In the genomic region with DNA sequence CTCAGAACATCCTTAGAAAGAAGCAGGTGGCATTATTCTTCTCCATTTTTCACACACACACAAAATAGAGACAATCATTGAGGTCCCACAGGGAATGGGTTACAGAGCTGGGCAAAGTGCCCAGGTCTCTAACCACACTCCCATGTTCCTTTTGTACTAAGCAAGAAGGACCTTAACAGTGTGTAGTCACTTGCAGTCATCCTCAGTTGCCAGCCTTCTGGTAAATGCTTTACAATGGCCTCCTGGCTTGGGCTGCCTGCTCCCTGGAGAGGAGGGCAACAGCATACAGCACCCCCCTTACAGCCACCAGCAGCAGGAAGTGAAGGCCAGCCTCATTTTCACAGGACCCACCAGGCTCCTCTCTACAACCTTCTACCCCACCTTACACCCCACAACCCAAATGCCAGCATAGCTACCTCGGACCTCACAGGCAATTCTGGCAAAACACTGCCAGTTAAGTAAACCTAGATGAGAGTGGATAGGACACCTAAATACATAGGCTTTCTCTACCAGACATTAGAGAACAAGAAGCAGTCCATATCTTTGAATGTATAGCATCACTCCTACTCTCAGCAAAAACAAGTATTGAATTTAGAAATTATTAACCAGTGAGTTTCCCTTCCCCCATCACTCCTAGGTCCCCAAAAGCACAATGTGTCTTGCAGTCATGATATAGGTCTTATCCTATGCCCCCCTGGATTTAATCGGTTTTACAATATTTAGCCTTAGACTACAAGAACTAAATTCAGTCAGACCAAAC, we compare ENCODE assay signal across 8 cellular contexts.
DNase-seq lines count a peak whose midpoint lies in the region; ATAC-seq and TF ChIP-seq lines count a peak whose summit lies in the region.

No MANE protein-coding gene starts in this region.

- H3K4me1 Mint-ChIP-seq in activated T-helper 17 cell treated with anti-CD3 and anti-CD28 coated beads, Interleukin-2, amount 50 U/mL, for 72 hours, result peaks cover 10% of the 10 kb centered on the region

- H3K27me3 Mint-ChIP-seq in activated T-helper 17 cell treated with anti-CD3 and anti-CD28 coated beads, Interleukin-2, amount 50 U/mL, for 72 hours, result no peaks in the 10 kb centered on the region

- TF ChIP-seq CTCF in WERI-Rb-1 (IDR thresholded peaks at IDR 0.05; ENCODE audit: low read depth, low read length), result no peak

- peaks cover 37% of the 10 kb centered on the region for H3K36me3 Mint-ChIP-seq in activated T-helper 17 cell treated with anti-CD3 and anti-CD28 coated beads, Interleukin-2, amount 50 U/mL, for 72 hours (ENCODE audit: low read depth)

- no peaks in the 10 kb centered on the region for H3K9me3 Mint-ChIP-seq in activated T-helper 17 cell treated with anti-CD3 and anti-CD28 coated beads, Interleukin-2, amount 50 U/mL, for 72 hours

- no peak overlapping the region for H3K4me3 Mint-ChIP-seq in activated T-helper 17 cell treated with anti-CD3 and anti-CD28 coated beads, Interleukin-2, amount 50 U/mL, for 72 hours

- H3K4me3 ChIP-seq in WERI-Rb-1 (ENCODE audit: low read depth, low read length), result no peak overlapping the region

- no peaks in the 10 kb centered on the region for H3K9me3 ChIP-seq in WERI-Rb-1 (ENCODE audit: severe bottlenecking)

- H3K27ac ChIP-seq in WERI-Rb-1, result no peak overlapping the region

- peak; percentile 61 for ATAC-seq in HG03571 (IDR thresholded peaks at IDR 0.05; ENCODE audit: unreplicated experiment)
- ATAC-seq in activated T-helper 17 cell treated with anti-CD3 and anti-CD28 coated beads, Interleukin-2, amount 50 U/mL, for 72 hours (replicated peaks), result peak; percentile 12

- no peaks in the 10 kb centered on the region for H3K27me3 ChIP-seq in WERI-Rb-1 (ENCODE audit: insufficient read depth, low read depth, severe bottlenecking)

- peak; percentile 22 for DNase-seq in NCI-H748 (lab: John Stamatoyannopoulos, UW; ENCODE audit: unreplicated experiment)
- no peak for DNase-seq in NCI-H748 treated with DMSO at 0.1 percent for 48 hours (lab: John Stamatoyannopoulos, UW)
- DNase-seq in pons (ENCODE audit: low spot score), result peak; percentile 56
- no peak for DNase-seq in WERI-Rb-1
- no peak for DNase-seq in islet precursor cell
- no peak for DNase-seq in activated naive CD4-positive, alpha-beta T cell treated with Interleukin-2 at 50 U/mL for 16 hours

- H3K36me3 ChIP-seq in WERI-Rb-1, result peaks cover 10% of the 10 kb centered on the region

- H3K27ac Mint-ChIP-seq in activated T-helper 17 cell treated with anti-CD3 and anti-CD28 coated beads, Interleukin-2, amount 50 U/mL, for 72 hours, result peak overlapping the region; percentile 32

Comparison
In these comparisons a context has a peak if more than half of its experiments do, and no peak if none do; other contexts are left out.
1. DNase-seq: peak in NCI-H748 (single experiment) and pons (single experiment); none in NCI-H748 treated with DMSO at 0.1 percent for 48 hours (single experiment), WERI-Rb-1 (single experiment), islet precursor cell (single experiment) and activated naive CD4-positive, alpha-beta T cell treated with Interleukin-2 at 50 U/mL for 16 hours (single experiment).